In the genomic region with DNA sequence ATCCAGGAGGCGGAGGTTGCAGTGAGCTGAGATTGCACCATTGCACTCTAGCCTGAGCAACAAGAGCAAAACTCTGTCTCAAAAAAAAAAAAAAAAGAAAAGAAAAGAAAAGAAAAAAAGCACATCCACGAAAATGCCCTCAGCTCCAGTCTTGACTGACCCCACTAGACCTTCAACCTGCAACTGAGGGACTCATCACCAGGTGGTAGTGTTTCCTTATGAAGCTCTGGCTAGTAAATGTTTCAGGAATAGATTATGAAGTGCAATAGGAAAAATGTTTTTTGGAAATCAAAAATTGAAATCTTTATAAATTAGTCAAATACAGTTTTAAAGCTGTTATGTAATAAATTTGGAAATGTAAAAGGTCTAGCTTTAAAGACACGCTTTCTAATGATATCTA, we compare ENCODE assay signal across 13 cellular contexts. TPM values are rescaled to one million over a fixed set of nuclear protein-coding genes. Genes with fewer than 3 reads are reported as not detected.
DNase-seq lines count a peak whose midpoint lies in the region; ATAC-seq and TF ChIP-seq lines count a peak whose summit lies in the region.
"Had no signal": no experiment of that assay in that cellular context is flagged by ENCODE, and none has a peak within 500 bp of the region (broad histone marks: within the 10 kb centered on the region; RNA-seq: fewer than 3 reads in every experiment).

No MANE protein-coding gene starts in this region.

- no peaks in the 10 kb centered on the region for H4K20me1 ChIP-seq in OCI-LY7 (ENCODE audit: insufficient read depth, low read length)

- H3K9me2 ChIP-seq in OCI-LY7 (ENCODE audit: insufficient read depth, low read length): no peaks in the 10 kb centered on the region

- POLR2A ChIA-PET in OCI-LY7 (lab: Charles Lee): interaction anchor here (1.1 kb wide), 1 partner anchor 22 kb away, joined by 3 read pairs; a partner anchor contains a TSS

- intact Hi-C loops in OCI-LY7 (cut with micrococcal nuclease; ENCODE audit: unreplicated experiment): no loop called here
- intact Hi-C loops in prostate gland (cut with DNase I): no loop called here
- intact Hi-C loops in aorta (cut with DNase I): no loop called here

- H3K9me3 ChIP-seq in OCI-LY7 (ENCODE audit: low read length) (no peaks in the 10 kb centered on the region), prostate gland (no peaks in the 10 kb centered on the region), aorta (ENCODE audit: control insufficient read depth, low read length) (no peaks in the 10 kb centered on the region)

- CTCF ChIA-PET in OCI-LY7 (lab: Charles Lee; ENCODE audit: unreplicated experiment): no interaction called here

- H3K36me3 ChIP-seq in OCI-LY7 (ENCODE audit: insufficient read depth, low read length): no peaks in the 10 kb centered on the region
- no peaks in the 10 kb centered on the region for H3K36me3 ChIP-seq in prostate gland
- no peaks in the 10 kb centered on the region for H3K36me3 ChIP-seq in aorta (ENCODE audit: control insufficient read depth in 1 of 2, insufficient read depth in 2 of 2, low read length in 1 of 2)

- 70% methylated on average over 3 of the region's 3 CpGs for WGBS in prostate gland
- WGBS in aorta, 2 donors: 68 to 70% methylated on average over 3 of the region's 3 CpGs

- no peaks in the 10 kb centered on the region for H3K4me1 ChIP-seq in OCI-LY7 (ENCODE audit: insufficient read depth, low read length, poor library complexity, severe bottlenecking)
- H3K4me1 ChIP-seq in prostate gland (replicated peaks): no peaks in the 10 kb centered on the region
- no peaks in the 10 kb centered on the region for H3K4me1 ChIP-seq in aorta (ENCODE audit: control insufficient read depth in 1 of 2, insufficient read depth in 2 of 2, low read length in 2 of 2)

- ATAC-seq in GM18858 (IDR thresholded peaks at IDR 0.05; ENCODE audit: unreplicated experiment) (no peak), aorta (ENCODE audit: low FRiP score) (no peak)
- ATAC-seq: naive thymus-derived CD8-positive, alpha-beta T cell had no signal

- BruUV-seq in OCI-LY7 (replicated peaks; lab: Mats Ljungman, UMichigan): no TSS peak

- DNase-seq in OCI-LY7 (ENCODE audit: low spot score) (peak; percentile 19), fibroblast of villous mesenchyme (ENCODE audit: low read depth) (no peak), HCEC 1CT (no peak), prostate gland (ENCODE audit: low spot score) (no peak), aorta (no peak)
- DNase-seq: activated CD4-positive, alpha-beta T cell treated with anti-CD3 and anti-CD28 coated beads for 1 hour; COR-L47; naive thymus-derived CD8-positive, alpha-beta T cell; NCI-H1048; stimulated activated naive CD4-positive, alpha-beta T cell had no signal

- no peak overlapping the region for H2AFZ ChIP-seq in OCI-LY7 (ENCODE audit: low read length)

- H3K4me2 ChIP-seq in OCI-LY7 (ENCODE audit: low read length): no peak overlapping the region

- H3K79me2 ChIP-seq in OCI-LY7 (ENCODE audit: insufficient read depth, low read depth, low read length): no peaks in the 10 kb centered on the region

- no peak for TF ChIP-seq POLR2A in prostate gland (IDR thresholded peaks at IDR 0.05)

- TF ChIP-seq CTCF in 22Rv1 (IDR thresholded peaks at IDR 0.05) (peak; percentile 38), GM12872 (IDR thresholded peaks at IDR 0.05; ENCODE audit: insufficient read depth, low read depth, low read length) (peak; percentile 27; the same call in 1 of the 3 replicates), OCI-LY7 (conservative IDR thresholded peaks at IDR 0.05; ENCODE audit: low read length) (peak; percentile 65), fibroblast of villous mesenchyme (IDR thresholded peaks at IDR 0.05; ENCODE audit: insufficient read depth, low read depth, low read length) (peak; percentile 24), prostate gland (IDR thresholded peaks at IDR 0.05) (peak in 1 of 4 experiments; percentile 31)

- H3K4me3 ChIP-seq in OCI-LY7 (ENCODE audit: low read depth, low read length, poor library complexity, severe bottlenecking) (no peak overlapping the region), fibroblast of villous mesenchyme (ENCODE audit: low read depth, low read length) (no peak overlapping the region), prostate gland (no peak overlapping the region), aorta (ENCODE audit: low read length in 2 of 2) (no peak overlapping the region)

- H3K27ac ChIP-seq in 22Rv1 (no peak overlapping the region), OCI-LY7 (ENCODE audit: low read depth, low read length, poor library complexity, severe bottlenecking) (no peak overlapping the region), prostate gland (no peak overlapping the region), aorta (ENCODE audit: low read depth in 1 of 2, low read length in 2 of 2) (no peak overlapping the region)

- H3K27me3 ChIP-seq in prostate gland (replicated peaks; ENCODE audit: insufficient read depth) (no peaks in the 10 kb centered on the region), aorta (ENCODE audit: control insufficient read depth in 1 of 2, insufficient read depth in 2 of 2, low read length in 1 of 2) (no peaks in the 10 kb centered on the region)

RNA-seq across cellular contexts. Expression of a gene that starts 22.4 kb away (rescaled TPM):
- total RNA-seq in OCI-LY7 (2014; rRNA removed; shearing (Covaris generic)): 0.18 and 1.1 TPM in 2 replicates
- total RNA-seq in OCI-LY7 (2022): 0.87 and 0.97 TPM in 2 replicates
- total RNA-seq in fibroblast of villous mesenchyme: under 0.01 TPM in 1 of 2 replicates, not detected in the other
- under 1 TPM; 0.28 to 0.32 TPM for total RNA-seq in prostate gland
- under 1 TPM; 0.12 to 0.36 TPM for total RNA-seq in aorta
- not detected for polyA plus RNA-seq in aorta
- polyA plus RNA-seq: naive thymus-derived CD8-positive, alpha-beta T cell had no signal
